1 cellular context compared by ENCODE assay signal in genomic region chr3:15367059-15367458, GRCh38.
A peak's percentile ranks its signal among the peaks of the same experiment; 100 is the strongest.
TF ChIP-seq lines count a peak whose summit lies in the region.

No MANE protein-coding gene starts in this region.

TF ChIP-seq in K562, 482 proteins besides CTCF, POLR2A, EP300 and RAD21 (continued from another document):
- TF ChIP-seq ZNF609 (CRISPR knock-in tag; IDR thresholded peaks at IDR 0.05; ENCODE audit: borderline replicate concordance) (no peak), ZBTB5 (IDR thresholded peaks at IDR 0.05) (no peak), EHMT2 (IDR thresholded peaks at IDR 0.05) (no peak), RCOR1 (IDR thresholded peaks at IDR 0.05; ENCODE audit: borderline replicate concordance in 1 of 2, low read depth in 2 of 2, low read length in 2 of 2) (no peak), SMAD2 (IDR thresholded peaks at IDR 0.05; ENCODE audit: low read depth, low read length) (no peak), USF1 (CRISPR knock-in tag; IDR thresholded peaks at IDR 0.05) (no peak), HINFP (tag; conservative IDR thresholded peaks at IDR 0.05; ENCODE audit: low read depth) (no peak), ZNF384 (IDR thresholded peaks at IDR 0.05; ENCODE audit: low read depth, low read length) (no peak), HDAC2 (IDR thresholded peaks at IDR 0.05) (no peak), KLF13 (tag; IDR thresholded peaks at IDR 0.05; ENCODE audit: borderline replicate concordance, low read depth) (no peak), CC2D1A (IDR thresholded peaks at IDR 0.05) (no peak), SUPT5H (IDR thresholded peaks at IDR 0.05) (no peak), ATF3 (IDR thresholded peaks at IDR 0.05) (peak; percentile 88), ATF3 (CRISPR knock-in tag; conservative IDR thresholded peaks at IDR 0.05) (no peak), SMARCC2 (IDR thresholded peaks at IDR 0.05; ENCODE audit: low read depth) (0 out of 2 replicates have a peak, but pooled peaks have one; percentile 44), ZNF507 (tag; conservative IDR thresholded peaks at IDR 0.05) (no peak)
